In the genomic region with DNA sequence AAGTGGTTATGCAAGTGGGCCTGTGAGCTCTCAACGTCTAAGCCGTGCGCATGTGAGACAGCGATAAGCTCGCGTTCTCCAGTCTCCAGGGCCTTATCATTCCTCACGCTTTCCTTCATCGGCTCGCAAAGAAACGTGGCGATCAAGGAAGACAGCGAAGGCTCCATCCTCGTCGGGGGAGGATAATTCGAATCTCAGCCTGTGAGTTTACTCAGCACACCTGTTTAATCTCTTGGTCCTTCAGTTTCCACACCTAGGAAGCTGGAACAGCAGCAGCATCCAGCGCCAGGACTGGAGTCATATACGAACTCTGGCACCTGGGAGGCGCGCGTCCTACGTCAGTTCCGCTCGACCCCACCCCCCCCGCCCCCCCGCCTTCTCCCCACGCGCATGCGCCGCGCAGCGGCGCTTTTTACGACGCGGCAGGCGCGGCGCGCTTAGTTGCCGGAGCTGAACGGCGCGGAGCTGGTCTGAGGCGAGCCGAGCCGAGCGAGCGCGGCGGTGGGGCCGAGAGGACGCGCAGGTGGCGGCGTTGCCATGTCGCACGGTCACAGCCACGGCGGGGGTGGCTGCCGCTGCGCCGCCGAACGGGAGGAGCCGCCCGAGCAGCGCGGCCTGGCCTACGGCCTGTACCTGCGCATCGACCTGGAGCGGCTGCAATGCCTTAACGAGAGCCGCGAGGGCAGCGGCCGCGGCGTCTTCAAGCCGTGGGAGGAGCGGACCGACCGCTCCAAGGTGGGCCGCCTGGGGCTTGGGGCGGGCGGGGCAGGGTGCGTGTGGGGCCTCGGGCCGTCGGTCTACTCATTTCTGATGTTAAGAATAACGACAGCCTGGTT, we compare ENCODE assay signal across 8 cellular contexts. TPM values are rescaled to one million over a fixed set of nuclear protein-coding genes. Genes with fewer than 3 reads are reported as not detected.
DNase-seq lines count a peak whose midpoint lies in the region; ATAC-seq and TF ChIP-seq lines count a peak whose summit lies in the region.

Gene PITHD1 (plus strand): TSS at position 440 of the 836 bp plus-strand sequence. CDS start 98 bp downstream, at position 538.

- H3K36me3 Mint-ChIP-seq in activated CD4-positive, alpha-beta T cell treated with anti-CD3 and anti-CD28 coated beads, Interleukin-2, amount 10 ng/mL, durations not matched to agents 24 days and 14 days (ENCODE audit: low read depth) = peaks cover 19% of the 10 kb centered on the region

- peak within 1 kb of the TSS; percentile 88 for H3K4me3 Mint-ChIP-seq in activated CD4-positive, alpha-beta T cell treated with anti-CD3 and anti-CD28 coated beads, Interleukin-2, amount 10 ng/mL, durations not matched to agents 24 days and 14 days

- H3K4me1 Mint-ChIP-seq in activated CD4-positive, alpha-beta T cell treated with anti-CD3 and anti-CD28 coated beads, Interleukin-2, amount 10 ng/mL, durations not matched to agents 24 days and 14 days = peaks cover 30% of the 10 kb centered on the region

- TF ChIP-seq CTCF in AG09319 (IDR thresholded peaks at IDR 0.05; ENCODE audit: low read depth, low read length) = no peak
- TF ChIP-seq CTCF in coronary artery (IDR thresholded peaks at IDR 0.05) = no peak

- H3K9me3 Mint-ChIP-seq in activated CD4-positive, alpha-beta T cell treated with anti-CD3 and anti-CD28 coated beads, Interleukin-2, amount 10 ng/mL, durations not matched to agents 24 days and 14 days = no peaks in the 10 kb centered on the region

- H3K27me3 Mint-ChIP-seq in activated CD4-positive, alpha-beta T cell treated with anti-CD3 and anti-CD28 coated beads, Interleukin-2, amount 10 ng/mL, durations not matched to agents 24 days and 14 days = no peaks in the 10 kb centered on the region

- peak within 1 kb of the TSS; percentile 86 for H3K27ac Mint-ChIP-seq in activated CD4-positive, alpha-beta T cell treated with anti-CD3 and anti-CD28 coated beads, Interleukin-2, amount 10 ng/mL, durations not matched to agents 24 days and 14 days

- intact Hi-C loops in activated CD4-positive, alpha-beta T cell treated with anti-CD3 and anti-CD28 coated beads, Interleukin-2, amount 10 ng/mL, durations not matched to agents 24 days and 14 days (cut with micrococcal nuclease) = loop anchor here (1.0 kb wide), 2 partner anchors 13 to 22 kb away; partner anchors contain the start of genes GALE and LYPLA2

- H3K4me3 ChIP-seq in coronary artery = peak within 1 kb of the TSS; percentile 96

- peak; percentile 90 for TF ChIP-seq POLR2A in GM19193 (IDR thresholded peaks at IDR 0.05; ENCODE audit: extremely low read depth, insufficient read depth, insufficient read length)

- DNase-seq in AG09319 (ENCODE audit: extremely low read depth, low read depth) (peak; percentile 55), NCI-H69 (lab: John Stamatoyannopoulos, UW) (peak; percentile 88), coronary artery (ENCODE audit: low spot score) (peak; percentile 92), left lobe of liver (ENCODE audit: low spot score) (peak; percentile 86)
- DNase-seq in activated CD4-positive, alpha-beta T cell treated with anti-CD3 and anti-CD28 coated beads, Interleukin-2, amount 10 ng/mL, durations not matched to agents 24 days and 14 days = peak; percentile 95
- peak; percentile 76 to 81 for DNase-seq in stimulated activated CD4-positive, alpha-beta T cell treated with anti-CD3 and anti-CD28 coated beads, Interleukin-2, amount 100 ng/mL, for 24 hours

- peak; percentile 74 for ATAC-seq in HG03520 (IDR thresholded peaks at IDR 0.05; ENCODE audit: unreplicated experiment)
- ATAC-seq in left lobe of liver = peak; percentile 83

- H3K27ac ChIP-seq in coronary artery = peak within 1 kb of the TSS; percentile 87 to 89

RNA-seq across cellular contexts. Expression of gene PITHD1, which starts in this region (rescaled TPM):
- total RNA-seq in activated CD4-positive, alpha-beta T cell treated with anti-CD3 and anti-CD28 coated beads, Interleukin-2, amount 10 ng/mL, durations not matched to agents 24 days and 14 days = 83.0 and 88.6 TPM in 2 replicates
- 32.9 TPM for total RNA-seq in left lobe of liver

Comparison
In these comparisons a context has a peak if more than half of its experiments do, and no peak if none do; other contexts are left out.
1. Peak in every context shown above with its lines: DNase-seq, ATAC-seq, H3K4me3 ChIP-seq and H3K27ac ChIP-seq.